In the genomic region with DNA sequence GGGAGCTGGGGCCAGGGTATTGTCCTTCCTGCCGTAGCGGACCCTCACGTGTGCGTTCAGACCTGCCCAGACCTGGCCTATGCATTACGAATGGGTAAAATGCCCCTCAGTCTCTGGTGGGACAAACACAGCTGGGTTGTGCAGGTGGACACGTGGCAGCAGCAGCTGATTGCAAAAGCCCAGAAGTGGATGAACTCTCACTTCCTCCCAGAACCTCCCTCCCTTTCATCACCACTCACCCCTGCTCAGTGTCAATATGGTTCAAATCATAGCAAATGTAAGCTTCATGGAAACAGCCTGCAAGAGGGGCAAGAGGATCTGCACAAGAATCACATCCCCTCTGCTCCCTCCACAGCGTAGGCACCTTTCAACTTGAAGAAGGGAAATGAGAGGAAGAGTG, we compare ENCODE assay signal across 22 cellular contexts.
"Had no signal": no experiment of that assay in that cellular context is flagged by ENCODE, and none has a peak within 500 bp of the region (broad histone marks: within the 10 kb centered on the region; RNA-seq: fewer than 3 reads in every experiment).

No MANE protein-coding gene starts in this region.

- H3K27me3 ChIP-seq: MG63 had no signal

- H3K27ac ChIP-seq: adrenal gland, SK-N-MC, WERI-Rb-1 had no signal

- H3K36me3 ChIP-seq: adrenal gland, MG63, WERI-Rb-1 had no signal

- ATAC-seq: activated CD8-positive, alpha-beta T cell treated with anti-CD3 and anti-CD28 coated beads for 36 hours; activated T-cell treated with anti-CD3 and anti-CD28 coated beads, Interleukin-2, amount 50 U/mL, for 72 hours; T-cell had no signal

- DNase-seq: activated CD4-positive, alpha-beta T cell treated with anti-CD3 and anti-CD28 coated beads for 4 hours; activated CD8-positive, alpha-beta memory T cell treated with anti-CD3 and anti-CD28 coated beads, Interleukin-2, amount 50 U/mL, for 4 hours; activated CD8-positive, alpha-beta T cell treated with anti-CD3 and anti-CD28 coated beads for 36 hours; activated gamma-delta T cell treated with Interleukin-2 at 50 U/mL for 16 hours; activated naive CD4-positive, alpha-beta T cell treated with anti-CD3 and anti-CD28 coated beads, Interleukin-2, amount 10 ng/mL, durations not matched to agents 7 days and 5 days; activated naive CD8-positive, alpha-beta T cell treated with anti-CD3 and anti-CD28 coated beads for 36 hours; activated T-cell treated with anti-CD3 and anti-CD28 coated beads, Interleukin-2, amount 50 U/mL, for 72 hours; adrenal gland; anterior cingulate cortex; cerebellar nuclear complex; MG63; NCI-H1092 treated with DMSO at 0.1 percent for 48 hours; NCI-H1436 treated with DMSO at 0.1 percent for 48 hours; NCI-H187; NCI-H2081; NCI-H510A treated with DMSO at 0.1 percent for 48 hours; NCI-H774; T-cell; T-helper 2 cell; T1000; WERI-Rb-1 had no signal

- H3K9me3 ChIP-seq: adrenal gland, MG63 had no signal

- H3K4me3 ChIP-seq: adrenal gland, MG63, SK-N-MC had no signal

- H3K4me1 ChIP-seq: adrenal gland had no signal
